15 cellular contexts compared by ENCODE assay signal in genomic region chr17:29720471-29720990, GRCh38.
DNase-seq lines count a peak whose midpoint lies in the region; ATAC-seq and TF ChIP-seq lines count a peak whose summit lies in the region.
"Had no signal": no experiment of that assay in that cellular context is flagged by ENCODE, and none has a peak within 500 bp of the region (broad histone marks: within the 10 kb centered on the region; RNA-seq: fewer than 3 reads in every experiment).

No MANE protein-coding gene starts in this region.

- H3K27me3 ChIP-seq in cardiac muscle cell (no peaks in the 10 kb centered on the region), upper lobe of right lung (no peaks in the 10 kb centered on the region)
- H3K27me3 ChIP-seq: tibial artery had no signal

- TF ChIP-seq CTCF in cardiac muscle cell (IDR thresholded peaks at IDR 0.05; ENCODE audit: low read depth, low read length), result no peak
- TF ChIP-seq CTCF in mesothelial cell of epicardium (IDR thresholded peaks at IDR 0.05; ENCODE audit: unreplicated experiment), result no peak
- TF ChIP-seq CTCF in upper lobe of right lung (IDR thresholded peaks at IDR 0.05), result no peak

- DNase-seq in cardiac muscle cell (ENCODE audit: low read depth in 1 of 2, low spot score in 1 of 2), result no peak
- DNase-seq in cardiac septum (ENCODE audit: low spot score), result no peak
- DNase-seq in T-cell, result no peak
- DNase-seq in mesothelial cell of epicardium (ENCODE audit: low spot score in 2 of 2, unreplicated experiment in 2 of 2), result no peak
- no peak for DNase-seq in upper lobe of right lung
- no peak for DNase-seq in kidney glomerular epithelial cell (lab: John Stamatoyannopoulos, UW)
- DNase-seq in DMS79 treated with DMSO at 0.1 percent for 48 hours (lab: John Stamatoyannopoulos, UW), result no peak
- DNase-seq: activated CD4-positive, alpha-beta T cell treated with anti-CD3 and anti-CD28 coated beads for 48 hours; head of caudate nucleus; nucleus accumbens; tibial artery had no signal

- CTCF ChIA-PET in T-cell (lab: Charles Lee), result no interaction called here

- no peaks in the 10 kb centered on the region for H3K36me3 ChIP-seq in cardiac muscle cell
- H3K36me3 ChIP-seq in upper lobe of right lung, result no peaks in the 10 kb centered on the region
- H3K36me3 ChIP-seq: tibial artery had no signal

- H3K27ac Mint-ChIP-seq in T-cell (peak overlapping the region; percentile 90 to 93), mesothelial cell of epicardium (peak overlapping the region; percentile 1)
- H3K27ac Mint-ChIP-seq: GM23338 had no signal

- intact Hi-C loops in cardiac septum (cut with DNase I), result loop anchor here (5.0 kb wide), 1 partner anchor 37 kb away; no protein-coding TSS in a partner anchor
- intact Hi-C loops in upper lobe of right lung (cut with DNase I), result no loop called here

- H3K4me1 ChIP-seq in cardiac muscle cell (ENCODE audit: low read depth), result peaks cover 24% of the 10 kb centered on the region
- H3K4me1 ChIP-seq in upper lobe of right lung, result peaks cover 49% of the 10 kb centered on the region
- H3K4me1 ChIP-seq: tibial artery had no signal

- H3K27ac ChIP-seq in cardiac muscle cell, result peak overlapping the region; percentile 64
- H3K27ac ChIP-seq in upper lobe of right lung, result peak overlapping the region; percentile 47
- H3K27ac ChIP-seq: tibial artery had no signal

- POLR2A ChIA-PET in T-cell (lab: Charles Lee), result interaction anchor here (0.6 to 1.0 kb wide), 2 partner anchors 21 to 66 kb away, joined by 3 to 5 read pairs; no protein-coding TSS in a partner anchor

- ATAC-seq in T-cell (replicated peaks in 1 of 4), result no peak
- no peak for ATAC-seq in upper lobe of right lung
- no peak for ATAC-seq in esophagus mucosa
- ATAC-seq: GM23338 had no signal

- no peaks in the 10 kb centered on the region for H3K27me3 Mint-ChIP-seq in T-cell
- no peaks in the 10 kb centered on the region for H3K27me3 Mint-ChIP-seq in mesothelial cell of epicardium (ENCODE audit: low read depth)
- H3K27me3 Mint-ChIP-seq: brain had no signal

- H3K9me3 ChIP-seq in cardiac muscle cell (ENCODE audit: low read depth), result no peaks in the 10 kb centered on the region
- no peaks in the 10 kb centered on the region for H3K9me3 ChIP-seq in upper lobe of right lung
- H3K9me3 ChIP-seq: tibial artery had no signal

- H3K4me1 Mint-ChIP-seq in T-cell (peaks cover 82 to 90% (median 85%) of the 10 kb centered on the region in 3 donors), mesothelial cell of epicardium (peaks cover 5% of the 10 kb centered on the region)

- H3K4me3 ChIP-seq in cardiac muscle cell (no peak overlapping the region), upper lobe of right lung (no peak overlapping the region)
- H3K4me3 ChIP-seq: GM23338, smooth muscle cell, tibial artery had no signal

- peaks cover 32% of the 10 kb centered on the region for H3K36me3 Mint-ChIP-seq in T-cell
- H3K36me3 Mint-ChIP-seq in mesothelial cell of epicardium, result no peaks in the 10 kb centered on the region

- H3K9me3 Mint-ChIP-seq in T-cell, result no peaks in the 10 kb centered on the region
- no peaks in the 10 kb centered on the region for H3K9me3 Mint-ChIP-seq in mesothelial cell of epicardium
- H3K9me3 Mint-ChIP-seq: GM23338 had no signal

- H3K4me3 Mint-ChIP-seq in T-cell (peak overlapping the region in 1 of 3 donors; percentile 43), mesothelial cell of epicardium (no peak overlapping the region)
- H3K4me3 Mint-ChIP-seq: brain, GM23338 had no signal
